In the genomic region with DNA sequence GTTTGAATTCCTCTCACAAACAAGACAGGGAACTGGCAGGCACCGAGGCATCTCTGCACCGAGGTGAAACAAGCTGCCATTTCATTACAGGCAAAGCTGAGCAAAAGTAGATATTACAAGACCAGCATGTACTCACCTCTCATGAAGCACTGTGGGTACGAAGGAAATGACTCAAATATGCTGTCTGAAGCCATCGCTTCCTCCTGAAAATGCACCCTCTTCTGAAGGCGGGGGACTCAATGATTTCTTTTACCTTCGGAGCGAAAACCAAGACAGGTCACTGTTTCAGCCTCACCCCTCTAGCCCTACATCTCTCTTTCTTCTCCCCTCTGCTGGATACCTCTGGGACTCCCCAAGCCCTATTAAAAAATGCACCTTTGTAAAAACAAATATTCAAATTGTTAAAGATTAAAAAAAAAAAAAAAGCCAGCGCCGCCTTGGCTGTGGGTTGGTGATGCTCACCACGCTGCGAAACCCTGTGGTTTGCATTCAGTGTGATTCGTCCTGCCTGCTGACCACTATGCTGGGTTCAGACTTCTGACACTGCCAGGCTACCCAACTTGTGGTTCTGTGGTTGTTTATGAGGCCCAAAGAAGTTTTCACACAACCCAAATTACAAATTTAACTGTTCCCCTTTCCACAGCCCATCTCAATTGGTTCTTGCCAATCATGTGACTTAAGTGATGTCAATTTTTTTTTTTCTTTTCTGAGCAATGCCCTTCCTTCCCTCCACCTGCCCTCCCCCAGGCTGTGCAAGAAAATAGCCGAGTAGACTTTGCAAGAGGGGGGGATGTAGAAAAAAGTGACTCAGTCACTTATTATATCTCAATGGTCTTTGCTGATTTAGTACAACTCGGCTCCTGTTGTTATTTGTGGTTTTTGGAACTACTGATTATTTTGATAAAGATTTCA, we compare ENCODE assay signal across 8 cellular contexts. TPM values are rescaled to one million over a fixed set of nuclear protein-coding genes. Genes with fewer than 3 reads are reported as not detected.
A peak's percentile ranks its signal among the peaks of the same experiment; 100 is the strongest.
DNase-seq lines count a peak whose midpoint lies in the region; ATAC-seq and TF ChIP-seq lines count a peak whose summit lies in the region.

A gene (minus strand): TSS at position 597 of the 912 bp plus-strand sequence.

- H3K4me1 Mint-ChIP-seq in GM23338: peaks cover 30% of the 10 kb centered on the region
- peaks cover 79% of the 10 kb centered on the region for H3K4me1 Mint-ChIP-seq in activated CD4-positive, alpha-beta T cell treated with anti-CD3 and anti-CD28 coated beads, Interleukin-2, amount 10 ng/mL, durations not matched to agents 24 days and 14 days
- peaks cover 45% of the 10 kb centered on the region for H3K4me1 Mint-ChIP-seq in nephron

- H3K27ac ChIP-seq in GM23338 (ENCODE audit: low read depth) (no peak within 1 kb of the TSS), thoracic aorta (peak within 1 kb of the TSS; percentile 65 to 75)

- H3K27me3 ChIP-seq in GM23338 (ENCODE audit: insufficient read depth) (no peaks in the 10 kb centered on the region), Loucy (ENCODE audit: insufficient read depth, low read length, poor library complexity, severe bottlenecking) (no peaks in the 10 kb centered on the region), thoracic aorta (replicated peaks; ENCODE audit: insufficient read depth) (no peaks in the 10 kb centered on the region), HAP-1 (ENCODE audit: low read depth) (peaks cover 18% of the 10 kb centered on the region)

- TF ChIP-seq CTCF in GM23338 (conservative IDR thresholded peaks at IDR 0.05; ENCODE audit: low read depth in 2 of 2) (no peak), Loucy (conservative IDR thresholded peaks at IDR 0.05; ENCODE audit: low read length) (no peak), nephron (IDR thresholded peaks at IDR 0.05; ENCODE audit: unreplicated experiment in 3 of 3) (no peak), thoracic aorta (IDR thresholded peaks at IDR 0.05) (no peak)

- peak; percentile 89 for DNase-seq in GDM1 (lab: John Stamatoyannopoulos, UW)
- DNase-seq in GM23338 (ENCODE audit: low spot score): no peak
- peak; percentile 93 for DNase-seq in activated CD4-positive, alpha-beta T cell treated with anti-CD3 and anti-CD28 coated beads, Interleukin-2, amount 10 ng/mL, durations not matched to agents 24 days and 14 days
- peak; percentile 37 for DNase-seq in effector CD8-positive, alpha-beta T cell (lab: John Stamatoyannopoulos, UW)
- DNase-seq in thoracic aorta (ENCODE audit: low spot score): no peak
- DNase-seq in HAP-1 (ENCODE audit: low spot score in 2 of 2): no peak

- H3K36me3 ChIP-seq in GM23338 (ENCODE audit: insufficient read depth) (no peaks in the 10 kb centered on the region), Loucy (ENCODE audit: insufficient read depth, low read length) (peaks cover 12% of the 10 kb centered on the region; the same call in 1 of the 2 replicates), thoracic aorta (no peaks in the 10 kb centered on the region), HAP-1 (replicated peaks) (no peaks in the 10 kb centered on the region)

- H3K4me2 ChIP-seq in GM23338: no peak within 1 kb of the TSS
- H3K4me2 ChIP-seq in Loucy (ENCODE audit: low read depth, low read length, poor library complexity, severe bottlenecking): peak within 1 kb of the TSS; percentile 95

- H3K79me2 ChIP-seq in GM23338 (replicated peaks; ENCODE audit: insufficient read depth) (no peaks in the 10 kb centered on the region), Loucy (ENCODE audit: insufficient read depth, low read length) (peaks cover 66% of the 10 kb centered on the region)

- ATAC-seq in GM23338 (no peak), thoracic aorta (ENCODE audit: insufficient number of reproducible peaks, low FRiP score, low read depth) (peak; percentile 50)

- H3K9me3 Mint-ChIP-seq in GM23338: peaks cover 3% of the 10 kb centered on the region; the same call in 1 of the 3 replicates
- H3K9me3 Mint-ChIP-seq in activated CD4-positive, alpha-beta T cell treated with anti-CD3 and anti-CD28 coated beads, Interleukin-2, amount 10 ng/mL, durations not matched to agents 24 days and 14 days: no peaks in the 10 kb centered on the region
- H3K9me3 Mint-ChIP-seq in nephron: no peaks in the 10 kb centered on the region

- in situ Hi-C loops in HAP-1 (cut with MboI; ENCODE audit: low sequenced_read_pairs): no loop called here

- H3K4me3 Mint-ChIP-seq in GM23338 (no peak within 1 kb of the TSS), nephron (peak within 1 kb of the TSS in 1 of 3 experiments; percentile 39)
- peak within 1 kb of the TSS; percentile 89 for H3K4me3 Mint-ChIP-seq in activated CD4-positive, alpha-beta T cell treated with anti-CD3 and anti-CD28 coated beads, Interleukin-2, amount 10 ng/mL, durations not matched to agents 24 days and 14 days

- H3K9me3 ChIP-seq in Loucy (ENCODE audit: insufficient read depth, low read depth, low read length) (no peaks in the 10 kb centered on the region), thoracic aorta (no peaks in the 10 kb centered on the region), HAP-1 (no peaks in the 10 kb centered on the region)

- no peaks in the 10 kb centered on the region; the same call in 1 of the 2 replicates for H3K9me2 ChIP-seq in GM23338 (ENCODE audit: insufficient read depth)
- no peaks in the 10 kb centered on the region for H3K9me2 ChIP-seq in Loucy (replicated peaks; ENCODE audit: low read depth, low read length)

- H4K20me1 ChIP-seq in GM23338 (replicated peaks; ENCODE audit: insufficient read depth) (no peaks in the 10 kb centered on the region), Loucy (ENCODE audit: insufficient read depth, low read length, poor library complexity, severe bottlenecking) (peaks cover 15% of the 10 kb centered on the region)

- no peaks in the 10 kb centered on the region for H3K36me3 Mint-ChIP-seq in GM23338 (ENCODE audit: low read depth)
- H3K36me3 Mint-ChIP-seq in activated CD4-positive, alpha-beta T cell treated with anti-CD3 and anti-CD28 coated beads, Interleukin-2, amount 10 ng/mL, durations not matched to agents 24 days and 14 days (ENCODE audit: low read depth): peaks cover 29% of the 10 kb centered on the region
- no peaks in the 10 kb centered on the region for H3K36me3 Mint-ChIP-seq in nephron (ENCODE audit: low read depth)

- H2AFZ ChIP-seq in GM23338: peak within 1 kb of the TSS; percentile 86
- no peak within 1 kb of the TSS; the same call in 1 of the 2 replicates for H2AFZ ChIP-seq in Loucy (ENCODE audit: low read length)

- H3K27me3 Mint-ChIP-seq in GM23338 (ENCODE audit: insufficient read depth, low read depth, poor library complexity) (peaks cover 1% of the 10 kb centered on the region), nephron (ENCODE audit: low read depth) (peaks cover 28% of the 10 kb centered on the region)
- peaks cover 3% of the 10 kb centered on the region for H3K27me3 Mint-ChIP-seq in activated CD4-positive, alpha-beta T cell treated with anti-CD3 and anti-CD28 coated beads, Interleukin-2, amount 10 ng/mL, durations not matched to agents 24 days and 14 days

- peak within 1 kb of the TSS; percentile 97 for H3K9ac ChIP-seq in Loucy (ENCODE audit: low read depth, low read length, poor library complexity, severe bottlenecking)

- H3K27ac Mint-ChIP-seq in GM23338 (no peak within 1 kb of the TSS), nephron (peak within 1 kb of the TSS in 2 of 3 experiments; percentile 20 to 57)
- H3K27ac Mint-ChIP-seq in activated CD4-positive, alpha-beta T cell treated with anti-CD3 and anti-CD28 coated beads, Interleukin-2, amount 10 ng/mL, durations not matched to agents 24 days and 14 days: peak within 1 kb of the TSS; percentile 94

- intact Hi-C loops in activated CD4-positive, alpha-beta T cell treated with anti-CD3 and anti-CD28 coated beads, Interleukin-2, amount 10 ng/mL, durations not matched to agents 24 days and 14 days (cut with micrococcal nuclease): loop anchor here (1.0 to 5.0 kb wide), 10 partner anchors 22 to 478 kb away; no protein-coding TSS in a partner anchor

- H3K4me3 ChIP-seq in GM23338 (no peak within 1 kb of the TSS), Loucy (ENCODE audit: low read length, poor library complexity, severe bottlenecking) (peak within 1 kb of the TSS; percentile 90), thoracic aorta (peak within 1 kb of the TSS; percentile 61), HAP-1 (no peak within 1 kb of the TSS)

- H3F3A ChIP-seq in GM23338 (replicated peaks; ENCODE audit: low read depth) (no peaks in the 10 kb centered on the region), Loucy (ENCODE audit: low read depth) (peaks cover 4% of the 10 kb centered on the region; the same call in 1 of the 2 replicates)

- H3K4me1 ChIP-seq in GM23338 (ENCODE audit: insufficient read depth) (peaks cover 3% of the 10 kb centered on the region; the same call in 1 of the 2 replicates), Loucy (ENCODE audit: insufficient read depth, low read length, poor library complexity, severe bottlenecking) (peaks cover 56% of the 10 kb centered on the region), thoracic aorta (ENCODE audit: control insufficient read depth in 1 of 2, low read depth in 2 of 2) (peaks cover 57 to 74% of the 10 kb centered on the region in 2 donors), HAP-1 (no peaks in the 10 kb centered on the region)

RNA-seq across cellular contexts. Expression of the gene that starts here (rescaled TPM):
- total RNA-seq in GM23338 (2014; rRNA removed; shearing (Covaris generic)): 0.23 and 1.1 TPM in 2 replicates
- 0.29 and 0.31 TPM in 2 replicates for polyA plus RNA-seq in GM23338 (2016; fragmentation: Nextera tagmentation; extraction: Ambion mirVana)
- total RNA-seq in activated CD4-positive, alpha-beta T cell treated with anti-CD3 and anti-CD28 coated beads, Interleukin-2, amount 10 ng/mL, durations not matched to agents 24 days and 14 days: 100 and 101 TPM in 2 replicates
- total RNA-seq in thoracic aorta: 10 to 100 TPM; 47.4 to 64.7 TPM

Comparison
In these comparisons a context has a peak if more than half of its experiments do, and no peak if none do; other contexts are left out.
1. RNA of the gene that starts here (total RNA-seq): 100 to 101 TPM in activated CD4-positive, alpha-beta T cell treated with anti-CD3 and anti-CD28 coated beads, Interleukin-2, amount 10 ng/mL, durations not matched to agents 24 days and 14 days and 47.4 to 64.7 TPM in thoracic aorta; 0.23 to 1.1 TPM in GM23338; every median in the first group is over 10 times any median in the second.
2. DNase-seq: peak in GDM1 (single experiment), activated CD4-positive, alpha-beta T cell treated with anti-CD3 and anti-CD28 coated beads, Interleukin-2, amount 10 ng/mL, durations not matched to agents 24 days and 14 days (single experiment) and effector CD8-positive, alpha-beta T cell (single experiment); none in GM23338 (single experiment), thoracic aorta (single experiment) and HAP-1 (0 of 2).
3. H3K4me3 ChIP-seq: peak in Loucy (single experiment) and thoracic aorta (single experiment); none in GM23338 (single experiment) and HAP-1 (single experiment).